8 cellular contexts compared by ENCODE assay signal in the genomic region with DNA sequence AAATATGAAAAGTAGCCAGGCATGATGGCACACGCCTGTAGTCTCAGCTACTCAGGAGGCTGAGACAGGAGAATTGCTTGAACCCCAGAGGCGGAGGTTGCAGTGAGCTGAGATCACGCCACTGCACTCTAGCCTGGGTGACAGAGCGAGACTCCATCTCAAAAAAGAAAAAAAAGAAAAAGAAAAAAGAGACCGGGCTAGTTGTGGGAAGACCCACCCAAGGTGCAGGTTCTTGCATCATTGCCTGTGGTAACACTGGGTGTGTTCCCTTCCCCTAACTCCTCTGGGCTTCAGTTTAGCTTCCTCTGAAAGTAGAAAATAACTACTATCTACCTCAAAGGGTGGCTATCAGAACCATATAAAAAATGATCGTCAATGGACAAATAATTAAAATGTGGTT. TPM values are rescaled to one million over a fixed set of nuclear protein-coding genes. Genes with fewer than 3 reads are reported as not detected.
DNase-seq lines count a peak whose midpoint lies in the region; ATAC-seq and TF ChIP-seq lines count a peak whose summit lies in the region.
"Not testable (repeated sequence)": the region's sequence is repeated elsewhere in the genome, so short reads cannot be mapped to it uniquely, and the experiment has no call there.

No MANE protein-coding gene starts in this region.

- POLR2A ChIA-PET in activated CD4-positive, alpha-beta memory T cell treated with anti-CD3 and anti-CD28 coated beads, Interleukin-2, amount 10 ng/mL, durations not matched to agents 7 days and 5 days (lab: Charles Lee), result interaction anchor here (0.8 to 16.9 kb wide), 11 partner anchors 8 to 136 kb away, joined by 3 to 338 read pairs (median 13); a partner anchor contains a TSS

- peak overlapping the region in 10 of 11 experiments; percentile 63 to 91 (median 84); a peak in 21 of 22 replicates for H3K27ac ChIP-seq in BLaER1 treated with 17β-estradiol and CSF1 and Interleukin-3, amounts not matched to agents 10 nM and 100 nM
- H3K27ac ChIP-seq in RWPE2 (ENCODE audit: poor library complexity, severe bottlenecking), result peak overlapping the region; percentile 100

- peaks cover 21 to 71% (median 43%) of the 10 kb centered on the region in 11 experiments for H4K20me1 ChIP-seq in BLaER1 treated with 17β-estradiol and CSF1 and Interleukin-3, amounts not matched to agents 10 nM and 100 nM

- peak overlapping the region; percentile 24 to 72 (median 61); a peak in 18 of 22 replicates for H3K9ac ChIP-seq in BLaER1 treated with 17β-estradiol and CSF1 and Interleukin-3, amounts not matched to agents 10 nM and 100 nM

- TF ChIP-seq CTCF in HFFc6 (IDR thresholded peaks at IDR 0.05); RWPE2 (IDR thresholded peaks at IDR 0.05; ENCODE audit: poor library complexity, severe bottlenecking); endothelial cell (IDR thresholded peaks at IDR 0.05; ENCODE audit: unreplicated experiment): not testable (repeated sequence)

- not testable (repeated sequence) for H3K9me3 ChIP-seq in BLaER1 treated with 17β-estradiol and CSF1 and Interleukin-3, amounts not matched to agents 10 nM and 100 nM (replicated peaks in 1 of 11); RWPE2 (ENCODE audit: severe bottlenecking); mononuclear cell (ENCODE audit: low read depth, low read length)

- H3K36me3 Mint-ChIP-seq in HFFc6 (ENCODE audit: low read depth) (peaks cover 54% of the 10 kb centered on the region), endothelial cell (ENCODE audit: low read depth, unreplicated experiment) (peaks cover 20% of the 10 kb centered on the region)
- peaks cover 75% of the 10 kb centered on the region for H3K36me3 Mint-ChIP-seq in activated CD4-positive, alpha-beta memory T cell treated with anti-CD3 and anti-CD28 coated beads, Interleukin-2, amount 10 ng/mL, durations not matched to agents 7 days and 5 days (ENCODE audit: low read depth)
- peaks cover 11% of the 10 kb centered on the region for H3K36me3 Mint-ChIP-seq in activated naive CD4-positive, alpha-beta T cell treated with anti-CD3 and anti-CD28 coated beads, Interleukin-2, amount 50 U/mL, for 24 hours
- H3K36me3 Mint-ChIP-seq in stimulated activated naive B cell treated with anti-CD40 and anti-IgM and Interleukin-4, amounts not matched to agents 10 μg/mL and 1 μg/mL and 100 μg/mL, for 72 hours, result not testable (repeated sequence)

- peak overlapping the region in 7 of 10 experiments; percentile 20 to 48 (median 35); a peak in 10 of 20 replicates for H3K4me3 ChIP-seq in BLaER1 treated with 17β-estradiol and CSF1 and Interleukin-3, amounts not matched to agents 10 nM and 100 nM
- not testable (repeated sequence) for H3K4me3 ChIP-seq in RWPE2 (ENCODE audit: severe bottlenecking)
- H3K4me3 ChIP-seq in mononuclear cell (ENCODE audit: low read length), result peak overlapping the region; percentile 5

- H3K9me3 Mint-ChIP-seq in HFFc6; activated CD4-positive, alpha-beta memory T cell treated with anti-CD3 and anti-CD28 coated beads, Interleukin-2, amount 10 ng/mL, durations not matched to agents 7 days and 5 days; activated naive CD4-positive, alpha-beta T cell treated with anti-CD3 and anti-CD28 coated beads, Interleukin-2, amount 50 U/mL, for 24 hours; endothelial cell (ENCODE audit: unreplicated experiment); stimulated activated naive B cell treated with anti-CD40 and anti-IgM and Interleukin-4, amounts not matched to agents 10 μg/mL and 1 μg/mL and 100 μg/mL, for 72 hours: not testable (repeated sequence)

- peaks cover 0 to 40% (median 6%) of the 10 kb centered on the region in 11 experiments; a peak in 13 of 22 replicates for H3K36me3 ChIP-seq in BLaER1 treated with 17β-estradiol and CSF1 and Interleukin-3, amounts not matched to agents 10 nM and 100 nM
- H3K36me3 ChIP-seq in RWPE2 (ENCODE audit: low read depth), result peaks cover 75% of the 10 kb centered on the region

- not testable (repeated sequence) for ATAC-seq in RWPE2 (ENCODE audit: low read depth)
- ATAC-seq in stimulated activated naive B cell treated with anti-CD40 and anti-IgM and Interleukin-4, amounts not matched to agents 10 μg/mL and 1 μg/mL and 100 μg/mL, for 72 hours (replicated peaks), result peak; percentile 39 to 52

- peak overlapping the region; percentile 65 to 100 (median 81) for H3K4me2 ChIP-seq in BLaER1 treated with 17β-estradiol and CSF1 and Interleukin-3, amounts not matched to agents 10 nM and 100 nM

- H3K27ac Mint-ChIP-seq in HFFc6 (0 out of 2 replicates have a peak overlapping the region, but pooled peaks have one; percentile 60), endothelial cell (ENCODE audit: unreplicated experiment) (peak overlapping the region; percentile 75)
- peak overlapping the region; percentile 96 for H3K27ac Mint-ChIP-seq in activated CD4-positive, alpha-beta memory T cell treated with anti-CD3 and anti-CD28 coated beads, Interleukin-2, amount 10 ng/mL, durations not matched to agents 7 days and 5 days
- H3K27ac Mint-ChIP-seq in activated naive CD4-positive, alpha-beta T cell treated with anti-CD3 and anti-CD28 coated beads, Interleukin-2, amount 50 U/mL, for 24 hours, result peak overlapping the region; percentile 93
- not testable (repeated sequence) for H3K27ac Mint-ChIP-seq in stimulated activated naive B cell treated with anti-CD40 and anti-IgM and Interleukin-4, amounts not matched to agents 10 μg/mL and 1 μg/mL and 100 μg/mL, for 72 hours

- H3K27me3 ChIP-seq in BLaER1 treated with 17β-estradiol and CSF1 and Interleukin-3, amounts not matched to agents 10 nM and 100 nM, result peaks cover 0 to 19% (median 0%) of the 10 kb centered on the region in 11 experiments; a peak in 5 of 22 replicates
- not testable (repeated sequence) for H3K27me3 ChIP-seq in RWPE2 (ENCODE audit: insufficient read depth, poor library complexity, severe bottlenecking); mononuclear cell (ENCODE audit: insufficient read depth, low read length)

- peaks cover 91% of the 10 kb centered on the region for H3K4me1 Mint-ChIP-seq in HFFc6 (ENCODE audit: low read depth)
- H3K4me1 Mint-ChIP-seq in activated CD4-positive, alpha-beta memory T cell treated with anti-CD3 and anti-CD28 coated beads, Interleukin-2, amount 10 ng/mL, durations not matched to agents 7 days and 5 days, result peaks cover 91% of the 10 kb centered on the region
- peaks cover 93% of the 10 kb centered on the region for H3K4me1 Mint-ChIP-seq in activated naive CD4-positive, alpha-beta T cell treated with anti-CD3 and anti-CD28 coated beads, Interleukin-2, amount 50 U/mL, for 24 hours
- H3K4me1 Mint-ChIP-seq in endothelial cell (ENCODE audit: unreplicated experiment), result peaks cover 77% of the 10 kb centered on the region
- H3K4me1 Mint-ChIP-seq in stimulated activated naive B cell treated with anti-CD40 and anti-IgM and Interleukin-4, amounts not matched to agents 10 μg/mL and 1 μg/mL and 100 μg/mL, for 72 hours, result peaks cover 42% of the 10 kb centered on the region in 2 donors

- H3K4me3 Mint-ChIP-seq in HFFc6; endothelial cell (ENCODE audit: unreplicated experiment): not testable (repeated sequence)
- H3K4me3 Mint-ChIP-seq in activated CD4-positive, alpha-beta memory T cell treated with anti-CD3 and anti-CD28 coated beads, Interleukin-2, amount 10 ng/mL, durations not matched to agents 7 days and 5 days, result peak overlapping the region; percentile 69
- peak overlapping the region; percentile 85 for H3K4me3 Mint-ChIP-seq in activated naive CD4-positive, alpha-beta T cell treated with anti-CD3 and anti-CD28 coated beads, Interleukin-2, amount 50 U/mL, for 24 hours
- H3K4me3 Mint-ChIP-seq in stimulated activated naive B cell treated with anti-CD40 and anti-IgM and Interleukin-4, amounts not matched to agents 10 μg/mL and 1 μg/mL and 100 μg/mL, for 72 hours, result peak overlapping the region in 1 of 2 donors; percentile 33

- CTCF ChIA-PET in activated CD4-positive, alpha-beta memory T cell treated with anti-CD3 and anti-CD28 coated beads, Interleukin-2, amount 10 ng/mL, durations not matched to agents 7 days and 5 days (lab: Charles Lee), result interaction anchor here (0.6 to 14.5 kb wide), 5 partner anchors 11 to 53 kb away, joined by 6 to 228 read pairs (median 14); a partner anchor contains a TSS

- not testable (repeated sequence) for DNase-seq in HFFc6; RWPE2 (ENCODE audit: low spot score); endothelial cell (ENCODE audit: low spot score); stimulated activated naive B cell treated with anti-CD40 and anti-IgM and Interleukin-4, amounts not matched to agents 10 μg/mL and 1 μg/mL and 100 μg/mL, for 72 hours
- DNase-seq in activated CD4-positive, alpha-beta memory T cell treated with anti-CD3 and anti-CD28 coated beads, Interleukin-2, amount 10 ng/mL, durations not matched to agents 7 days and 5 days, result peak; percentile 70

- H3K27me3 Mint-ChIP-seq in HFFc6 (ENCODE audit: insufficient read depth); activated CD4-positive, alpha-beta memory T cell treated with anti-CD3 and anti-CD28 coated beads, Interleukin-2, amount 10 ng/mL, durations not matched to agents 7 days and 5 days; activated naive CD4-positive, alpha-beta T cell treated with anti-CD3 and anti-CD28 coated beads, Interleukin-2, amount 50 U/mL, for 24 hours; endothelial cell (ENCODE audit: unreplicated experiment): not testable (repeated sequence)
- H3K27me3 Mint-ChIP-seq in stimulated activated naive B cell treated with anti-CD40 and anti-IgM and Interleukin-4, amounts not matched to agents 10 μg/mL and 1 μg/mL and 100 μg/mL, for 72 hours, result peaks cover 64 to 66% of the 10 kb centered on the region in 2 donors

- peaks cover 52 to 100% (median 74%) of the 10 kb centered on the region in 10 experiments for H3K4me1 ChIP-seq in BLaER1 treated with 17β-estradiol and CSF1 and Interleukin-3, amounts not matched to agents 10 nM and 100 nM
- H3K4me1 ChIP-seq in RWPE2 (ENCODE audit: insufficient read depth, poor library complexity, severe bottlenecking), result peaks cover 80% of the 10 kb centered on the region
- peaks cover 100% of the 10 kb centered on the region for H3K4me1 ChIP-seq in mononuclear cell (ENCODE audit: insufficient read depth, low read length)

RNA-seq across cellular contexts. Expression of a gene that starts 12.2 kb away (rescaled TPM):
- 100 to 1,000 TPM; 219 to 290 (median 253) TPM for total RNA-seq in HFFc6 (2021; fragmentation: NEBNext Ultra II Directional; extraction: Animal tissue kit (Norgen Biotek cat#: 25700))
- 100 to 1,000 TPM; 271 to 274 TPM for total RNA-seq in activated CD4-positive, alpha-beta memory T cell treated with anti-CD3 and anti-CD28 coated beads, Interleukin-2, amount 10 ng/mL, durations not matched to agents 7 days and 5 days
- total RNA-seq in endothelial cell (ENCODE audit: unreplicated experiment) (227 TPM), mononuclear cell (80.8 TPM)

RNA-seq across cellular contexts. Expression of a gene that starts 38.4 kb away (rescaled TPM):
- 1,000 to 10,000 TPM in 5 of 6 experiments, 100 to 1,000 TPM in 1; 743 to 2,047 (median 1,452) TPM for total RNA-seq in HFFc6 (2021; fragmentation: NEBNext Ultra II Directional; extraction: Animal tissue kit (Norgen Biotek cat#: 25700))
- 1,000 to 10,000 TPM; 3,547 to 4,143 TPM for total RNA-seq in activated CD4-positive, alpha-beta memory T cell treated with anti-CD3 and anti-CD28 coated beads, Interleukin-2, amount 10 ng/mL, durations not matched to agents 7 days and 5 days
- 7,223 TPM for total RNA-seq in endothelial cell (ENCODE audit: unreplicated experiment)
- under 0.01 TPM for total RNA-seq in mononuclear cell

RNA-seq across cellular contexts. Expression of a gene that starts 39.7 kb away (rescaled TPM):
- 1,000 to 10,000 TPM in 4 of 6 experiments, 100 to 1,000 TPM in 2; 766 to 1,512 (median 1,200) TPM for total RNA-seq in HFFc6 (2021; fragmentation: NEBNext Ultra II Directional; extraction: Animal tissue kit (Norgen Biotek cat#: 25700))
- 1,000 to 10,000 TPM; 1,910 to 2,156 TPM for total RNA-seq in activated CD4-positive, alpha-beta memory T cell treated with anti-CD3 and anti-CD28 coated beads, Interleukin-2, amount 10 ng/mL, durations not matched to agents 7 days and 5 days
- total RNA-seq in endothelial cell (ENCODE audit: unreplicated experiment), result 6,066 TPM
- under 0.01 TPM for total RNA-seq in mononuclear cell

RNA-seq across cellular contexts. Expression of a gene that starts 48.8 kb away (rescaled TPM):
- 1 to 10 TPM in 3 of 6 experiments, under 1 TPM in 3; 0.84 to 2.1 (median 1.1) TPM for total RNA-seq in HFFc6 (2021; fragmentation: NEBNext Ultra II Directional; extraction: Animal tissue kit (Norgen Biotek cat#: 25700))
- 1 to 10 TPM; 1.6 to 1.7 TPM for total RNA-seq in activated CD4-positive, alpha-beta memory T cell treated with anti-CD3 and anti-CD28 coated beads, Interleukin-2, amount 10 ng/mL, durations not matched to agents 7 days and 5 days
- total RNA-seq in endothelial cell (ENCODE audit: unreplicated experiment), result 1.8 TPM
- 0.10 TPM for total RNA-seq in mononuclear cell

RNA-seq across cellular contexts. Expression of a gene that starts 52.4 kb away (rescaled TPM):
- 1,000 to 10,000 TPM; 2,131 to 2,494 (median 2,241) TPM for total RNA-seq in HFFc6 (2021; fragmentation: NEBNext Ultra II Directional; extraction: Animal tissue kit (Norgen Biotek cat#: 25700))
- total RNA-seq in activated CD4-positive, alpha-beta memory T cell treated with anti-CD3 and anti-CD28 coated beads, Interleukin-2, amount 10 ng/mL, durations not matched to agents 7 days and 5 days, result 1,000 to 10,000 TPM; 1,823 to 1,853 TPM
- total RNA-seq in endothelial cell (ENCODE audit: unreplicated experiment) (2,318 TPM), mononuclear cell (2,452 TPM)

Comparison
In these comparisons a context has a peak if more than half of its experiments do, and no peak if none do; other contexts are left out.
1. RNA of a gene that starts 38.4 kb away (total RNA-seq): 7,223 TPM in endothelial cell (single experiment), 3,547 to 4,143 TPM in activated CD4-positive, alpha-beta memory T cell treated with anti-CD3 and anti-CD28 coated beads, Interleukin-2, amount 10 ng/mL, durations not matched to agents 7 days and 5 days and 743 to 2,047 TPM in HFFc6; under 0.01 TPM in mononuclear cell (single experiment); every median in the first group is over 100 times any median in the second.
2. RNA of a gene that starts 39.7 kb away (total RNA-seq): 6,066 TPM in endothelial cell (single experiment), 1,910 to 2,156 TPM in activated CD4-positive, alpha-beta memory T cell treated with anti-CD3 and anti-CD28 coated beads, Interleukin-2, amount 10 ng/mL, durations not matched to agents 7 days and 5 days and 766 to 1,512 TPM in HFFc6; under 0.01 TPM in mononuclear cell (single experiment); every median in the first group is over 100 times any median in the second.